ENCODE assay signal across 1 cellular context in the genomic region with DNA sequence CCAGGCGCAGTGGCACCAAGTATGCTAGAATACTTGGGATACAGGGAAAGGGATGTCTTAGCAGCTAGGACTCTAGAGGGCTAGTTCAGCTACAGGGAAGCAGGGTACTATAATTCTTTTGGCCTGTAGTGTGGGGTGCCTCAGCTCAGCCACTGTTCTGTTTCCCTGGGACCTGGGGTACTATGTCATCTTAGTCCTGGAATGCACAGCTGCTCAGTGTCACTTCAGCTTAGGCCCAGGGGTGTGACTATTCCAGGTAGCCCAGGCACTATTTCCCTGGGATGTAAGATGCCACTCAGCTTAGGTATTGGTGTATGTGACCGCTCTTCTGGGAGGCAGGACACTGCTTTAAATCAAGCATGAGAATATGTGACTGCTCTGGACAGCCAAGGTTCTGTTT.
TF ChIP-seq lines count a peak whose summit lies in the region.

No MANE protein-coding gene starts in this region.

TF ChIP-seq in K562, 482 proteins besides CTCF, POLR2A, EP300 and RAD21 (continued from another document):
- TF ChIP-seq GABPB1 (CRISPR knock-in tag; IDR thresholded peaks at IDR 0.05) (no peak), ERF (CRISPR knock-in tag; IDR thresholded peaks at IDR 0.05) (no peak), ILK (tag; IDR thresholded peaks at IDR 0.05; ENCODE audit: borderline replicate concordance, low read depth) (no peak), SNIP1 (IDR thresholded peaks at IDR 0.05; ENCODE audit: low read depth) (no peak), POLR2AphosphoS2 (IDR thresholded peaks at IDR 0.05; ENCODE audit: low read length) (no peak), ZNF586 (CRISPR knock-in tag; conservative IDR thresholded peaks at IDR 0.05) (no peak), TCF3 (CRISPR knock-in tag; IDR thresholded peaks at IDR 0.05) (no peak), ATF7 (IDR thresholded peaks at IDR 0.05) (no peak), FOXA3 (CRISPR knock-in tag; conservative IDR thresholded peaks at IDR 0.05 in 1 of 2, IDR thresholded peaks at IDR 0.05 in 1 of 2) (no peak), CBX3 (IDR thresholded peaks at IDR 0.05; ENCODE audit: borderline replicate concordance in 1 of 2, low read length in 2 of 2) (no peak)
- TF ChIP-seq, protein P1, sequence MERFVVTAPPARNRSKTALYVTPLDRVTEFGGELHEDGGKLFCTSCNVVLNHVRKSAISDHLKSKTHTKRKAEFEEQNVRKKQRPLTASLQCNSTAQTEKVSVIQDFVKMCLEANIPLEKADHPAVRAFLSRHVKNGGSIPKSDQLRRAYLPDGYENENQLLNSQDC (CRISPR knock-in tag; IDR thresholded peaks at IDR 0.05) = no peak
